ENCODE assay signal across 8 cellular contexts in the genomic region with DNA sequence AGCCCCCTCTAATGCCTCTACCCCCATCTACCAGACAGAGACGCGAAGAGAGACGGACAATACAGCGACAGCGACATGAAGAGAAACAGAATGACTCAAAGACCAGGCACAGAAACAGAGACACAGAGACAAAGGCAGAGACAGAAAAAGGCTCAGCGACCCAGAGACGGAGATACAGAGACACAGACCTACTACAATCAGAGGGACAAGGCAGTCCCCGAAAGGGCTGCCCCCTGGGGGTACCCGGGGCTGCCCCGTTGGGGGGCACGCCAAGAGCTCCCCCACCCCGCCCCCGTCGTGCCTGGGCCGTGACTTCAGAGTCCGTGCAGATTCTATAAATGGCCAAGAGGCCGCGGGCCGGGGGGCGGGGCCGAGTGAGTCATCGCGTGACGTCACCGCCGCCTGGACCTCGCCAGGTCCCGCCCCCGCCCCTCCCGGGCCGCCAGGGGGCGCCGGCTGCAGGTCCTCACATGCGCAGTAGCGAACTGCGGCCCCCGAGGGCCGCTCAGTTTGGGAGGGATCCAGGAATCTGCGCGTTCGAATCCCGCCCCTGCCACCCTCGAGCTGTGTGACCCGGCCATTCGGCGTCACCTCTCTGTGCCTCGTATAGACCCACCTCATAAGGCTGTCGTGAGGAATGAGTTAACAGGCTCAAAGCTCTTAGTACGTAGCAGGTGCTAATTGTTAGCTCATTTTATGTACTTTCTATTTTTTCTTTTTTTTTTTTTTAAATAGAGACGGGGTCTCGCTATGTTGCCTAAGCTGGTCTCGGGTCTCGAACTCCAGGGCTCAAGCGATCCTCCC. TPM values are rescaled to one million over a fixed set of nuclear protein-coding genes. Genes with fewer than 3 reads are reported as not detected.
DNase-seq lines count a peak whose midpoint lies in the region; FAIRE-seq and TF ChIP-seq lines count a peak whose summit lies in the region.

No MANE protein-coding gene starts in this region.

- peak overlapping the region; percentile 5 for H2BK15ac ChIP-seq in neuronal stem cell (ENCODE audit: low read length)

- no peaks in the 10 kb centered on the region for H4K20me1 ChIP-seq in Karpas-422 (ENCODE audit: insufficient read depth, low read depth, low read length)

- peak overlapping the region; percentile 96 for H3K18ac ChIP-seq in neuronal stem cell (ENCODE audit: low read length)

- no peaks in the 10 kb centered on the region for H3K79me2 ChIP-seq in Karpas-422 (ENCODE audit: low read length)

- H3K27me3 ChIP-seq in Karpas-422 (ENCODE audit: low read length) (no peaks in the 10 kb centered on the region), SJSA1 (replicated peaks) (no peaks in the 10 kb centered on the region), neuronal stem cell (ENCODE audit: control insufficient read depth in 3 of 3, insufficient read depth in 3 of 3, low read depth in 1 of 3, low read length in 3 of 3) (no peaks in the 10 kb centered on the region), stomach smooth muscle (ENCODE audit: control insufficient read depth in 1 of 2, insufficient read depth in 2 of 2, low read length in 2 of 2) (no peaks in the 10 kb centered on the region)

- H3K4me1 ChIP-seq in Karpas-422 (ENCODE audit: low read length) (peaks cover 18% of the 10 kb centered on the region), SJSA1 (replicated peaks) (peaks cover 62% of the 10 kb centered on the region), neuronal stem cell (ENCODE audit: control insufficient read depth in 2 of 2, insufficient read depth in 1 of 2, low read depth in 1 of 2, low read length in 2 of 2) (peaks cover 12 to 14% of the 10 kb centered on the region in 2 donors), stomach smooth muscle (ENCODE audit: control insufficient read depth, insufficient read depth, low read length) (peaks cover 38% of the 10 kb centered on the region)

- FAIRE-seq in frontal cortex (lab: Jason Lieb, UNC) = no peak

- peak overlapping the region; percentile 99 for H4K8ac ChIP-seq in neuronal stem cell (ENCODE audit: low read depth, low read length)

- WGBS in neuronal stem cell (ENCODE audit: extremely low coverage in 2 of 2, insufficient read length in 2 of 2, insufficient replicate concordance in 1 of 2), 2 donors = no CpG with 5 or more reads among the region's 54 CpGs

- H3K23ac ChIP-seq in neuronal stem cell (ENCODE audit: low read depth, low read length, poor library complexity) = peak overlapping the region; percentile 81

- H3K4me3 ChIP-seq in AG10803 (ENCODE audit: low read length) (peak overlapping the region; percentile 53), Karpas-422 (ENCODE audit: low read length) (peak overlapping the region; percentile 54), SJSA1 (peak overlapping the region; percentile 33), neuronal stem cell (ENCODE audit: low read length in 2 of 2) (peak overlapping the region; percentile 43 to 75), stomach smooth muscle (ENCODE audit: low read length in 2 of 2) (peak overlapping the region; percentile 66 to 70)

- H3K9ac ChIP-seq in Karpas-422 (ENCODE audit: low read length) (peak overlapping the region; percentile 59), neuronal stem cell (ENCODE audit: low read depth, low read length, poor library complexity) (no peak overlapping the region), stomach smooth muscle (ENCODE audit: low read length in 2 of 2) (peak overlapping the region; percentile 90 to 92)

- no peak overlapping the region for H2BK12ac ChIP-seq in neuronal stem cell (ENCODE audit: low read length)

- DNase-seq in AG10803 (ENCODE audit: low read depth) = peak; percentile 81
- peak; percentile 92 for DNase-seq in GM19238 (ENCODE audit: insufficient read length, low spot score)
- peak; percentile 97 for DNase-seq in Karpas-422
- peak; percentile 92 to 97 for DNase-seq in SJSA1 (ENCODE audit: low read depth in 1 of 2, low spot score in 2 of 2)
- DNase-seq in activated naive CD4-positive, alpha-beta T cell (lab: John Stamatoyannopoulos, UW) = peak; percentile 42 to 69 (median 64)
- DNase-seq in frontal cortex (ENCODE audit: low spot score in 2 of 2) = peak; percentile 93 to 98
- peak; percentile 90 for DNase-seq in neuronal stem cell (ENCODE audit: low spot score)

- H2AFZ ChIP-seq in Karpas-422 (ENCODE audit: low read length) = peak overlapping the region; percentile 50
- peak overlapping the region; percentile 93 for H2AFZ ChIP-seq in neuronal stem cell (ENCODE audit: low read length)

- H3K27ac ChIP-seq in Karpas-422 (ENCODE audit: low read length) = no peak overlapping the region
- H3K27ac ChIP-seq in SJSA1 = peak overlapping the region; percentile 84
- H3K27ac ChIP-seq in neuronal stem cell (replicated peaks; ENCODE audit: low read length) = no peak overlapping the region
- H3K27ac ChIP-seq in stomach smooth muscle (ENCODE audit: low read length) = peak overlapping the region; percentile 100

- H3K4me2 ChIP-seq in Karpas-422 (ENCODE audit: low read depth, low read length, poor library complexity, severe bottlenecking) (peak overlapping the region; percentile 64), neuronal stem cell (ENCODE audit: insufficient read depth, low read length, poor library complexity, severe bottlenecking) (peak overlapping the region; percentile 73)

- H3K79me1 ChIP-seq in neuronal stem cell (ENCODE audit: low read depth, low read length) = peaks cover 1% of the 10 kb centered on the region

- H3K14ac ChIP-seq in neuronal stem cell (ENCODE audit: low read length) = no peak overlapping the region

- no peak overlapping the region for H4K91ac ChIP-seq in neuronal stem cell (ENCODE audit: low read depth, low read length, poor library complexity)

- no peak overlapping the region for H3K4ac ChIP-seq in neuronal stem cell (ENCODE audit: low read length)

- H2AK5ac ChIP-seq in neuronal stem cell (ENCODE audit: low read depth, low read length) = peak overlapping the region; percentile 66

- peak; percentile 55 for TF ChIP-seq CTCF in AG10803 (conservative IDR thresholded peaks at IDR 0.05; ENCODE audit: low read length)

- H3K36me3 ChIP-seq in Karpas-422 (ENCODE audit: insufficient read depth, low read length) = no peaks in the 10 kb centered on the region
- no peaks in the 10 kb centered on the region for H3K36me3 ChIP-seq in SJSA1
- H3K36me3 ChIP-seq in neuronal stem cell (replicated peaks in 1 of 2; ENCODE audit: control insufficient read depth in 2 of 2, insufficient read depth in 2 of 2, low read length in 2 of 2) = no peaks in the 10 kb centered on the region
- peaks cover under 1 to 6% of the 10 kb centered on the region in 2 donors for H3K36me3 ChIP-seq in stomach smooth muscle (ENCODE audit: control insufficient read depth in 2 of 2, insufficient read depth in 2 of 2, low read length in 2 of 2)

- H3K9me3 ChIP-seq in Karpas-422 (ENCODE audit: low read length) (no peaks in the 10 kb centered on the region), SJSA1 (replicated peaks) (no peaks in the 10 kb centered on the region), neuronal stem cell (replicated peaks in 1 of 2; ENCODE audit: control insufficient read depth in 2 of 2, insufficient read depth in 1 of 2, low read depth in 1 of 2, low read length in 2 of 2) (no peaks in the 10 kb centered on the region), stomach smooth muscle (ENCODE audit: control insufficient read depth in 2 of 2, low read length in 2 of 2) (no peaks in the 10 kb centered on the region)

- H2BK120ac ChIP-seq in neuronal stem cell (ENCODE audit: low read depth, low read length) = no peak overlapping the region

- H2BK5ac ChIP-seq in neuronal stem cell (ENCODE audit: low read length) = no peak overlapping the region

- no peaks in the 10 kb centered on the region for H3K9me2 ChIP-seq in Karpas-422 (replicated peaks; ENCODE audit: insufficient read depth, low read length)

RNA-seq across cellular contexts. Expression of a gene that starts 2.7 kb away (rescaled TPM):
- total RNA-seq in Karpas-422 (2014; rRNA removed; shearing (Covaris generic); ENCODE audit: low replicate concordance) = not detected in 2 replicates
- total RNA-seq in SJSA1 (2014; rRNA removed; shearing (Covaris generic)) = 73.5 and 93.9 TPM in 2 replicates
- 1.2 TPM for total RNA-seq in frontal cortex
- polyA plus RNA-seq in neuronal stem cell (2013, experiment 1 of 2) = 24.1 TPM
- polyA plus RNA-seq in neuronal stem cell (2013, experiment 2 of 2) = 22.1 TPM

RNA-seq across cellular contexts. Expression of a gene that starts 7.1 kb away (rescaled TPM):
- total RNA-seq in Karpas-422 (2014; rRNA removed; shearing (Covaris generic); ENCODE audit: low replicate concordance) = 59.8 and 86.0 TPM in 2 replicates
- total RNA-seq in SJSA1 (2014; rRNA removed; shearing (Covaris generic)) = 29.5 and 60.6 TPM in 2 replicates
- total RNA-seq in frontal cortex = 60.3 TPM
- polyA plus RNA-seq in neuronal stem cell (2013, experiment 1 of 2) = 30.6 TPM
- 28.7 TPM for polyA plus RNA-seq in neuronal stem cell (2013, experiment 2 of 2)

RNA-seq across cellular contexts. Expression of a gene that starts 23.0 kb away (rescaled TPM):
- 52.5 and 84.1 TPM in 2 replicates for total RNA-seq in Karpas-422 (2014; rRNA removed; shearing (Covaris generic); ENCODE audit: low replicate concordance)
- total RNA-seq in SJSA1 (2014; rRNA removed; shearing (Covaris generic)) = 52.7 and 61.6 TPM in 2 replicates
- total RNA-seq in frontal cortex = 19.2 TPM
- 58.7 TPM for polyA plus RNA-seq in neuronal stem cell (2013, experiment 1 of 2)
- 59.3 TPM for polyA plus RNA-seq in neuronal stem cell (2013, experiment 2 of 2)

RNA-seq across cellular contexts. Expression of a gene that starts 30.4 kb away (rescaled TPM):
- 6.1 and 11.3 TPM in 2 replicates for total RNA-seq in Karpas-422 (2014; rRNA removed; shearing (Covaris generic); ENCODE audit: low replicate concordance)
- total RNA-seq in SJSA1 (2014; rRNA removed; shearing (Covaris generic)) = 2.3 and 4.8 TPM in 2 replicates
- total RNA-seq in frontal cortex = 16.3 TPM
- polyA plus RNA-seq in neuronal stem cell (2013, experiment 1 of 2) = 8.3 TPM
- 7.7 TPM for polyA plus RNA-seq in neuronal stem cell (2013, experiment 2 of 2)

RNA-seq across cellular contexts. Expression of a gene that starts 41.5 kb away (rescaled TPM):
- total RNA-seq in Karpas-422 (2014; rRNA removed; shearing (Covaris generic); ENCODE audit: low replicate concordance) = 24.0 and 55.1 TPM in 2 replicates
- total RNA-seq in SJSA1 (2014; rRNA removed; shearing (Covaris generic)) = not detected in 2 replicates
- 0.41 TPM for total RNA-seq in frontal cortex
- polyA plus RNA-seq in neuronal stem cell (2013, experiment 1 of 2) = 1.1 TPM
- polyA plus RNA-seq in neuronal stem cell (2013, experiment 2 of 2) = 0.91 TPM

Comparison
In these comparisons a context has a peak if more than half of its experiments do, and no peak if none do; other contexts are left out.
1. H3K27ac ChIP-seq: peak in SJSA1 (single experiment) and stomach smooth muscle (single experiment); none in Karpas-422 (single experiment) and neuronal stem cell (single experiment).
2. RNA of a gene that starts 2.7 kb away (total RNA-seq): 73.5 to 93.9 TPM in SJSA1; 1.2 TPM in frontal cortex (single experiment) and not detected in Karpas-422; every median in the first group is over 10 times any median in the second.
3. Peak in every context shown above with its lines, with median percentiles within 50 percentile points of each other: DNase-seq and H3K4me3 ChIP-seq.